ENCODE assay signal across 8 cellular contexts in genomic region chr16:11345040-11345862, GRCh38. TPM values are rescaled to one million over a fixed set of nuclear protein-coding genes. Genes with fewer than 3 reads are reported as not detected.
DNase-seq lines count a peak whose midpoint lies in the region; FAIRE-seq and TF ChIP-seq lines count a peak whose summit lies in the region.

RMI2 (plus strand) TSS chr16:11345459; CDS start chr16:11345472, 13 bp downstream.

- TF ChIP-seq POLR2A in stomach (IDR thresholded peaks at IDR 0.05) = no peak

- 0 to 1% (median 0%) methylated on average over 31 to 82 of the region's 82 CpGs for WGBS in stomach, 5 donors

- no peaks in the 10 kb centered on the region; the same call in 1 of the 2 replicates for H3K4me1 ChIP-seq in MM.1S (ENCODE audit: low read length)
- peaks cover 16 to 35% (median 31%) of the 10 kb centered on the region in 4 donors for H3K4me1 ChIP-seq in stomach

- intact Hi-C loops in stomach (cut with DNase I; ENCODE audit: low total_unique reads) = no loop called here

- H3K4me2 ChIP-seq in MM.1S (ENCODE audit: low read depth, low read length) = peak within 1 kb of the TSS; percentile 99
- peak within 1 kb of the TSS; percentile 82 for H3K4me2 ChIP-seq in neural cell (ENCODE audit: low read length)

- H4K20me1 ChIP-seq in MM.1S (ENCODE audit: insufficient read depth, low read length) (no peaks in the 10 kb centered on the region), neural cell (ENCODE audit: insufficient read depth) (no peaks in the 10 kb centered on the region)

- H3K36me3 ChIP-seq in MM.1S (replicated peaks; ENCODE audit: insufficient read depth, low read length) (no peaks in the 10 kb centered on the region), neural cell (ENCODE audit: insufficient read depth, low read length) (no peaks in the 10 kb centered on the region), stomach (no peaks in the 10 kb centered on the region)

- peak within 1 kb of the TSS; percentile 66 for H2AFZ ChIP-seq in MM.1S (ENCODE audit: low read length)
- peak within 1 kb of the TSS; percentile 10 for H2AFZ ChIP-seq in neural cell (ENCODE audit: low read depth, low read length)

- H3K79me2 ChIP-seq in MM.1S (ENCODE audit: low read length) (peaks cover 29% of the 10 kb centered on the region), neural cell (replicated peaks; ENCODE audit: insufficient read depth, low read length) (no peaks in the 10 kb centered on the region)

- H3K9me2 ChIP-seq in MM.1S (replicated peaks; ENCODE audit: insufficient read depth, low read length) (no peaks in the 10 kb centered on the region), neural cell (ENCODE audit: insufficient read depth, low read length) (no peaks in the 10 kb centered on the region)

- H3K27me3 ChIP-seq in MM.1S (replicated peaks; ENCODE audit: insufficient read depth, low read length) (no peaks in the 10 kb centered on the region), neural cell (ENCODE audit: insufficient read depth, low read depth, low read length) (no peaks in the 10 kb centered on the region), stomach (no peaks in the 10 kb centered on the region)

- no peak for TF ChIP-seq RAD21 in neural cell (conservative IDR thresholded peaks at IDR 0.05)

- H3K9me3 ChIP-seq in MM.1S (replicated peaks; ENCODE audit: insufficient read depth, low read length) (no peaks in the 10 kb centered on the region), neural cell (ENCODE audit: low read length) (no peaks in the 10 kb centered on the region), stomach (no peaks in the 10 kb centered on the region)

- no peak within 1 kb of the TSS for H3K27ac ChIP-seq in MM.1S (ENCODE audit: low read length)
- no peak within 1 kb of the TSS for H3K27ac ChIP-seq in neural cell (ENCODE audit: low read length)
- H3K27ac ChIP-seq in stomach = peak within 1 kb of the TSS in 3 of 5 donors; percentile 54 to 82 (median 68)

- H3F3A ChIP-seq in MM.1S (ENCODE audit: insufficient read depth, low read length) = no peaks in the 10 kb centered on the region
- H3F3A ChIP-seq in neural cell (ENCODE audit: insufficient read depth, low read length, poor library complexity, severe bottlenecking) = no peaks in the 10 kb centered on the region

- TF ChIP-seq EP300 in neural cell (conservative IDR thresholded peaks at IDR 0.05; ENCODE audit: poor library complexity, severe bottlenecking) (peak; percentile 27), stomach (IDR thresholded peaks at IDR 0.05) (no peak)

- peak; percentile 96 for FAIRE-seq in G401.6 (lab: Jason Lieb, UNC)

- H3K9ac ChIP-seq in MM.1S (ENCODE audit: low read length) (peak within 1 kb of the TSS; percentile 79), neural cell (ENCODE audit: low read length) (no peak within 1 kb of the TSS)

- DNase-seq in HCEC 1CT = peak; percentile 95
- DNase-seq in MM.1S = peak; percentile 98
- DNase-seq in SHP77 treated with DMSO at 0.1 percent for 48 hours (lab: John Stamatoyannopoulos, UW) = peak; percentile 84
- DNase-seq in activated effector memory CD4-positive, alpha-beta T cell treated with Interleukin-2 at 50 U/mL for 16 hours = peak; percentile 95
- peak; percentile 96 for DNase-seq in fibroblast of villous mesenchyme (ENCODE audit: low read depth)
- DNase-seq in stomach = peak; percentile 98

- H3K4me3 ChIP-seq in MM.1S (ENCODE audit: low read length) = peak within 1 kb of the TSS; percentile 65
- H3K4me3 ChIP-seq in fibroblast of villous mesenchyme (ENCODE audit: low read depth, low read length) = peak within 1 kb of the TSS; percentile 72
- H3K4me3 ChIP-seq in neural cell (ENCODE audit: low read length) = peak within 1 kb of the TSS; percentile 64
- H3K4me3 ChIP-seq in stomach = peak within 1 kb of the TSS; percentile 63 to 94 (median 70)

- TF ChIP-seq CTCF in MM.1S (IDR thresholded peaks at IDR 0.05; ENCODE audit: low read length) (no peak), fibroblast of villous mesenchyme (IDR thresholded peaks at IDR 0.05; ENCODE audit: insufficient read depth, low read depth, low read length) (no peak), neural cell (IDR thresholded peaks at IDR 0.05; ENCODE audit: poor library complexity, severe bottlenecking) (peak; percentile 28), stomach (IDR thresholded peaks at IDR 0.05) (no peak)

TF ChIP-seq in neural cell, 6 proteins besides CTCF, POLR2A, EP300 and RAD21:
- TF ChIP-seq POLR2AphosphoS5 (IDR thresholded peaks at IDR 0.05) (peak; percentile 65), MXI1 (conservative IDR thresholded peaks at IDR 0.05; ENCODE audit: poor library complexity, severe bottlenecking) (peak; percentile 98), EZH2 (IDR thresholded peaks at IDR 0.05; ENCODE audit: borderline replicate concordance, insufficient read depth, low read length, poor library complexity, severe bottlenecking) (no peak), SMC3 (conservative IDR thresholded peaks at IDR 0.05; ENCODE audit: poor library complexity) (peak; percentile 31)
TF ChIP-seq in neural cell: peak in this region for 3.

RNA-seq across cellular contexts. Expression of gene RMI2, which starts in this region (rescaled TPM):
- total RNA-seq in fibroblast of villous mesenchyme (5.5 and 5.6 TPM in 2 replicates), stomach (10 to 100 TPM in 3 of 5 donors, 1 to 10 TPM in 2; 2.3 to 79.9 (median 10.5) TPM)
- polyA plus RNA-seq in neural cell (0.48 and 1.6 TPM in 2 replicates), stomach (1 to 10 TPM; 6.9 to 9.6 (median 7.0) TPM)
- polyA minus RNA-seq in neural cell = 0.58 and 1.5 TPM in 2 replicates

Comparison
In these comparisons a context has a peak if more than half of its experiments do, and no peak if none do; other contexts are left out.
1. H3K27ac ChIP-seq: peak in stomach (3 of 5); none in MM.1S (single experiment) and neural cell (single experiment).
2. Peak in every context shown above with its lines, with median percentiles within 50 percentile points of each other: DNase-seq and H3K4me3 ChIP-seq.